12 cellular contexts compared by ENCODE assay signal in genomic region chr9:137088121-137088520, GRCh38. TPM values are rescaled to one million over a fixed set of nuclear protein-coding genes. Genes with fewer than 3 reads are reported as not detected.
A peak's percentile ranks its signal among the peaks of the same experiment; 100 is the strongest.
DNase-seq lines count a peak whose midpoint lies in the region; ATAC-seq, FAIRE-seq and TF ChIP-seq lines count a peak whose summit lies in the region.
"Had no signal": no experiment of that assay in that cellular context is flagged by ENCODE, and none has a peak within 500 bp of the region (broad histone marks: within the 10 kb centered on the region; RNA-seq: fewer than 3 reads in every experiment).

No MANE protein-coding gene starts in this region.

- dilution Hi-C loops in endothelial cell of umbilical vein (cut with MboI; ENCODE audit: extremely low pct_ligation_motif_present, low sequenced_read_pairs): no loop called here

- no peak for FAIRE-seq in endothelial cell of umbilical vein (lab: Jason Lieb, UNC)
- FAIRE-seq: TTC549 had no signal

- H3K9ac ChIP-seq in endothelial cell of umbilical vein (replicated peaks; ENCODE audit: extremely low read depth, insufficient read depth, low read length): no peak overlapping the region

- H3K27me3 Mint-ChIP-seq in stimulated activated naive CD8-positive, alpha-beta T cell treated with anti-CD3 and anti-CD28 coated beads, Interleukin-15, Interleukin-2, amounts not matched to agents 100 ng/mL and 50 ng/mL, for 24 hours: no peaks in the 10 kb centered on the region
- peaks cover 9% of the 10 kb centered on the region for H3K27me3 Mint-ChIP-seq in type B pancreatic cell

- CTCF ChIA-PET in Panc1 (lab: Charles Lee): no interaction called here
- CTCF ChIA-PET in endothelial cell of umbilical vein (lab: Charles Lee): interaction anchor here (1.4 to 1.6 kb wide), 2 partner anchors 19 to 139 kb away, joined by 3 read pairs; partner anchors contain the start of gene RNF224

- intact Hi-C loops in Panc1 (cut with micrococcal nuclease; ENCODE audit: unreplicated experiment): no loop called here
- intact Hi-C loops in endothelial cell of umbilical vein (cut with micrococcal nuclease): no loop called here

- DNase-seq in stimulated activated naive CD8-positive, alpha-beta T cell treated with anti-CD3 and anti-CD28 coated beads, Interleukin-15, Interleukin-2, amounts not matched to agents 100 U/mL and 50 U/mL, for 24 hours: no peak
- DNase-seq in Panc1 (ENCODE audit: low read depth, low spot score) (no peak), endothelial cell of umbilical vein (ENCODE audit: low read depth, low spot score) (no peak), type B pancreatic cell (ENCODE audit: extremely low spot score, unreplicated experiment) (no peak), RKO (ENCODE audit: low spot score) (no peak)
- DNase-seq in activated CD8-positive, alpha-beta memory T cell treated with anti-CD3 and anti-CD28 coated beads, Interleukin-2, amount 50 U/mL, for 48 hours: no peak
- no peak for DNase-seq in activated effector memory CD4-positive, alpha-beta T cell treated with anti-CD3 and anti-CD28 coated beads, Interleukin-2, amount 50 U/mL, for 16 hours
- DNase-seq: NCI-H510A treated with DMSO at 0.1 percent for 48 hours; stimulated activated naive CD4-positive, alpha-beta T cell treated with Interleukin-2 at 50 U/mL for 16 hours had no signal

- H3K4me3 ChIP-seq in Panc1 (ENCODE audit: low read depth in 2 of 2, low read length in 2 of 2) (peak overlapping the region in 1 of 2 experiments; percentile 63; a peak in 2 of 4 replicates), endothelial cell of umbilical vein (replicated peaks in 1 of 3; ENCODE audit: insufficient read depth in 1 of 3, low read depth in 1 of 3, low read length in 3 of 3) (no peak overlapping the region)

- H3K9me3 ChIP-seq in Panc1 (ENCODE audit: control insufficient read depth, insufficient read depth, low read depth, low read length): no peaks in the 10 kb centered on the region
- no peaks in the 10 kb centered on the region for H3K9me3 ChIP-seq in endothelial cell of umbilical vein (replicated peaks; ENCODE audit: control insufficient read depth, insufficient read depth, low read length)

- H3K4me1 ChIP-seq in Panc1 (ENCODE audit: control insufficient read depth, insufficient read depth, low read length) (peaks cover 33% of the 10 kb centered on the region), endothelial cell of umbilical vein (ENCODE audit: control insufficient read depth, extremely low read depth, insufficient read depth, low read length) (peaks cover 25% of the 10 kb centered on the region)

- H3K27ac Mint-ChIP-seq in stimulated activated naive CD8-positive, alpha-beta T cell treated with anti-CD3 and anti-CD28 coated beads, Interleukin-15, Interleukin-2, amounts not matched to agents 100 ng/mL and 50 ng/mL, for 24 hours: peak overlapping the region; percentile 79
- H3K27ac Mint-ChIP-seq in type B pancreatic cell: peak overlapping the region; percentile 35

- no peak for ATAC-seq in stimulated activated naive CD8-positive, alpha-beta T cell treated with anti-CD3 and anti-CD28 coated beads, Interleukin-15, Interleukin-2, amounts not matched to agents 100 U/mL and 50 U/mL, for 24 hours
- ATAC-seq in Panc1: no peak

- peak overlapping the region; percentile 86 for H3K4me3 Mint-ChIP-seq in stimulated activated naive CD8-positive, alpha-beta T cell treated with anti-CD3 and anti-CD28 coated beads, Interleukin-15, Interleukin-2, amounts not matched to agents 100 ng/mL and 50 ng/mL, for 24 hours
- peak overlapping the region; percentile 92 for H3K4me3 Mint-ChIP-seq in type B pancreatic cell

- TF ChIP-seq POLR2A in endothelial cell of umbilical vein (IDR thresholded peaks at IDR 0.05; ENCODE audit: low read depth, low read length): no peak

- H3K9me3 Mint-ChIP-seq in stimulated activated naive CD8-positive, alpha-beta T cell treated with anti-CD3 and anti-CD28 coated beads, Interleukin-15, Interleukin-2, amounts not matched to agents 100 ng/mL and 50 ng/mL, for 24 hours: no peaks in the 10 kb centered on the region
- no peaks in the 10 kb centered on the region for H3K9me3 Mint-ChIP-seq in type B pancreatic cell

- TF ChIP-seq CTCF in Panc1 (IDR thresholded peaks at IDR 0.05) (no peak), endothelial cell of umbilical vein (IDR thresholded peaks at IDR 0.05; ENCODE audit: extremely low read depth in 1 of 2, insufficient read depth in 1 of 2, low read depth in 1 of 2, low read length in 2 of 2) (no peak), type B pancreatic cell (conservative IDR thresholded peaks at IDR 0.05) (no peak)

- peaks cover 23% of the 10 kb centered on the region for H3K36me3 Mint-ChIP-seq in stimulated activated naive CD8-positive, alpha-beta T cell treated with anti-CD3 and anti-CD28 coated beads, Interleukin-15, Interleukin-2, amounts not matched to agents 100 ng/mL and 50 ng/mL, for 24 hours (ENCODE audit: low read depth)
- H3K36me3 Mint-ChIP-seq in type B pancreatic cell: no peaks in the 10 kb centered on the region

- POLR2A ChIA-PET in Panc1 (lab: Charles Lee) (interaction anchor here (0.6 kb wide), 1 partner anchor 17 kb away, joined by 3 read pairs; no protein-coding TSS in a partner anchor), endothelial cell of umbilical vein (lab: Charles Lee) (no interaction called here)

- H3K36me3 ChIP-seq in Panc1 (ENCODE audit: control insufficient read depth, insufficient read depth, low read length) (no peaks in the 10 kb centered on the region; the same call in 1 of the 2 replicates), endothelial cell of umbilical vein (ENCODE audit: control insufficient read depth in 2 of 2, extremely low read depth in 1 of 2, insufficient read depth in 2 of 2, low read length in 2 of 2) (peaks cover 0 to 8% of the 10 kb centered on the region in 2 experiments)

- no peak overlapping the region for H2AFZ ChIP-seq in endothelial cell of umbilical vein (ENCODE audit: low read depth, low read length)

- BruUV-seq in Panc1 (replicated peaks; lab: Mats Ljungman, UMichigan): no TSS peak
- BruUV-seq in endothelial cell of umbilical vein (replicated peaks; lab: Mats Ljungman, UMichigan): no TSS peak

- in situ Hi-C loops in Panc1 (cut with HindIII; ENCODE audit: low pct_unique_long_range_greater_than_20kb, low sequenced_read_pairs): no loop called here

- H4K20me1 ChIP-seq in endothelial cell of umbilical vein (replicated peaks; ENCODE audit: control insufficient read depth, extremely low read depth, insufficient read depth, low read length): no peaks in the 10 kb centered on the region

- H3K4me2 ChIP-seq in endothelial cell of umbilical vein (ENCODE audit: insufficient read depth, low read length): peak overlapping the region; percentile 90

- H3K9me1 ChIP-seq in endothelial cell of umbilical vein (replicated peaks; ENCODE audit: control insufficient read depth, extremely low read depth, insufficient read depth, low read length): no peaks in the 10 kb centered on the region

- no peaks in the 10 kb centered on the region for H3K79me2 ChIP-seq in endothelial cell of umbilical vein (ENCODE audit: control insufficient read depth, insufficient read depth, low read length)

- H3K27me3 ChIP-seq in Panc1 (ENCODE audit: control insufficient read depth, insufficient read depth, low read length) (no peaks in the 10 kb centered on the region), endothelial cell of umbilical vein (ENCODE audit: control insufficient read depth in 2 of 2, insufficient read depth in 2 of 2, low read length in 2 of 2) (no peaks in the 10 kb centered on the region)

- peak overlapping the region; percentile 88 for H3K27ac ChIP-seq in Panc1 (ENCODE audit: low read length)
- H3K27ac ChIP-seq in endothelial cell of umbilical vein (ENCODE audit: insufficient read depth, low read depth, low read length): no peak overlapping the region

- peaks cover 45% of the 10 kb centered on the region for H3K4me1 Mint-ChIP-seq in stimulated activated naive CD8-positive, alpha-beta T cell treated with anti-CD3 and anti-CD28 coated beads, Interleukin-15, Interleukin-2, amounts not matched to agents 100 ng/mL and 50 ng/mL, for 24 hours (ENCODE audit: low read depth)
- H3K4me1 Mint-ChIP-seq in type B pancreatic cell (ENCODE audit: unreplicated experiment): peaks cover 8% of the 10 kb centered on the region

RNA-seq across cellular contexts. Expression of gene MAN1B1, which starts 1.3 kb away (rescaled TPM):
- 57.2 TPM for total RNA-seq in Panc1 (2021; ENCODE audit: unreplicated experiment)
- 49.5 TPM for polyA plus RNA-seq in Panc1 (2012; ENCODE audit: insufficient read length)
- total RNA-seq in endothelial cell of umbilical vein: 67.7 and 75.3 TPM in 2 replicates
- polyA plus RNA-seq in endothelial cell of umbilical vein: 81.0 and 83.3 TPM in 2 replicates
- polyA plus RNA-seq in endothelial cell of umbilical vein (2011; cell fraction: cytosol; rRNA removed): 58.6 and 65.6 TPM in 2 replicates
- polyA plus RNA-seq in endothelial cell of umbilical vein (2011; cell fraction: nucleus; rRNA removed): 118 and 127 TPM in 2 replicates
- 52.1 and 66.1 TPM in 2 replicates for polyA plus RNA-seq in endothelial cell of umbilical vein (2012)
- polyA minus RNA-seq in endothelial cell of umbilical vein: 69.3 and 85.8 TPM in 2 replicates
- 35.2 TPM for polyA minus RNA-seq in endothelial cell of umbilical vein (2011; cell fraction: cytosol; rRNA and poly(A)+ RNA removed)
- 36.4 and 41.0 TPM in 2 replicates for polyA minus RNA-seq in endothelial cell of umbilical vein (2011; cell fraction: nucleus; rRNA and poly(A)+ RNA removed)
- total RNA-seq in type B pancreatic cell (ENCODE audit: low replicate concordance): 50.3 and 58.9 TPM in 2 replicates

RNA-seq across cellular contexts. Expression of gene UAP1L1, which starts 10.8 kb away (rescaled TPM):
- total RNA-seq in Panc1 (2021; ENCODE audit: unreplicated experiment) (23.1 TPM), endothelial cell of umbilical vein (38.1 and 41.7 TPM in 2 replicates), type B pancreatic cell (ENCODE audit: low replicate concordance) (3.4 and 5.4 TPM in 2 replicates)
- 13.1 TPM for polyA plus RNA-seq in Panc1 (2012; ENCODE audit: insufficient read length)
- 26.0 and 31.0 TPM in 2 replicates for polyA plus RNA-seq in endothelial cell of umbilical vein
- polyA plus RNA-seq in endothelial cell of umbilical vein (2011; cell fraction: cytosol; rRNA removed): 9.6 and 12.4 TPM in 2 replicates
- 78.3 and 99.1 TPM in 2 replicates for polyA plus RNA-seq in endothelial cell of umbilical vein (2011; cell fraction: nucleus; rRNA removed)
- 15.9 and 21.8 TPM in 2 replicates for polyA plus RNA-seq in endothelial cell of umbilical vein (2012)
- polyA minus RNA-seq in endothelial cell of umbilical vein: 14.5 and 17.0 TPM in 2 replicates
- polyA minus RNA-seq in endothelial cell of umbilical vein (2011; cell fraction: cytosol; rRNA and poly(A)+ RNA removed): 1.2 TPM
- polyA minus RNA-seq in endothelial cell of umbilical vein (2011; cell fraction: nucleus; rRNA and poly(A)+ RNA removed): 10.9 and 17.4 TPM in 2 replicates

RNA-seq across cellular contexts. Expression of gene SAPCD2, which starts 17.8 kb away (rescaled TPM):
- total RNA-seq in Panc1 (2021; ENCODE audit: unreplicated experiment) (18.4 TPM), endothelial cell of umbilical vein (24.3 and 27.8 TPM in 2 replicates), type B pancreatic cell (ENCODE audit: low replicate concordance) (19.1 and 21.9 TPM in 2 replicates)
- 11.5 TPM for polyA plus RNA-seq in Panc1 (2012; ENCODE audit: insufficient read length)
- polyA plus RNA-seq in endothelial cell of umbilical vein: 11.5 and 13.2 TPM in 2 replicates
- polyA plus RNA-seq in endothelial cell of umbilical vein (2011; cell fraction: cytosol; rRNA removed): 13.1 and 17.1 TPM in 2 replicates
- polyA plus RNA-seq in endothelial cell of umbilical vein (2011; cell fraction: nucleus; rRNA removed): 10.8 and 13.8 TPM in 2 replicates
- polyA plus RNA-seq in endothelial cell of umbilical vein (2012): 8.2 and 11.9 TPM in 2 replicates
- polyA minus RNA-seq in endothelial cell of umbilical vein: 5.1 and 6.9 TPM in 2 replicates
- polyA minus RNA-seq in endothelial cell of umbilical vein (2011; cell fraction: cytosol; rRNA and poly(A)+ RNA removed): 45.6 TPM
- polyA minus RNA-seq in endothelial cell of umbilical vein (2011; cell fraction: nucleus; rRNA and poly(A)+ RNA removed): 4.0 and 4.3 TPM in 2 replicates

RNA-seq across cellular contexts. Expression of gene DPP7, which starts 26.4 kb away (rescaled TPM):
- total RNA-seq in Panc1 (2021; ENCODE audit: unreplicated experiment) (236 TPM), endothelial cell of umbilical vein (118 and 149 TPM in 2 replicates), type B pancreatic cell (ENCODE audit: low replicate concordance) (86.5 and 86.7 TPM in 2 replicates)
- 290 TPM for polyA plus RNA-seq in Panc1 (2012; ENCODE audit: insufficient read length)
- polyA plus RNA-seq in endothelial cell of umbilical vein: 200 and 247 TPM in 2 replicates
- 53.5 and 90.0 TPM in 2 replicates for polyA plus RNA-seq in endothelial cell of umbilical vein (2011; cell fraction: cytosol; rRNA removed)
- polyA plus RNA-seq in endothelial cell of umbilical vein (2011; cell fraction: nucleus; rRNA removed): 303 and 309 TPM in 2 replicates
- 70.8 and 123 TPM in 2 replicates for polyA plus RNA-seq in endothelial cell of umbilical vein (2012)
- polyA minus RNA-seq in endothelial cell of umbilical vein: 39.8 and 54.6 TPM in 2 replicates
- 69.1 TPM for polyA minus RNA-seq in endothelial cell of umbilical vein (2011; cell fraction: cytosol; rRNA and poly(A)+ RNA removed)
- 27.5 and 54.6 TPM in 2 replicates for polyA minus RNA-seq in endothelial cell of umbilical vein (2011; cell fraction: nucleus; rRNA and poly(A)+ RNA removed)

RNA-seq across cellular contexts. Expression of gene ENTPD2, which starts 34.3 kb away (rescaled TPM):
- 2.8 TPM for total RNA-seq in Panc1 (2021; ENCODE audit: unreplicated experiment)
- 5.5 TPM for polyA plus RNA-seq in Panc1 (2012; ENCODE audit: insufficient read length)
- total RNA-seq in endothelial cell of umbilical vein: not detected in 2 replicates
- polyA plus RNA-seq in endothelial cell of umbilical vein: 0.03 TPM in 1 of 2 replicates, not detected in the other
- 0.05 TPM in 1 of 2 replicates, not detected in the other for polyA plus RNA-seq in endothelial cell of umbilical vein (2011; cell fraction: cytosol; rRNA removed)
- not detected in 2 replicates for polyA plus RNA-seq in endothelial cell of umbilical vein (2011; cell fraction: nucleus; rRNA removed)
- not detected in 2 replicates for polyA plus RNA-seq in endothelial cell of umbilical vein (2012)
- polyA minus RNA-seq in endothelial cell of umbilical vein: 0.08 TPM in 1 of 2 replicates, not detected in the other
- polyA minus RNA-seq in endothelial cell of umbilical vein (2011; cell fraction: cytosol; rRNA and poly(A)+ RNA removed): not detected
- not detected in 2 replicates for polyA minus RNA-seq in endothelial cell of umbilical vein (2011; cell fraction: nucleus; rRNA and poly(A)+ RNA removed)
- 3.3 and 6.4 TPM in 2 replicates for total RNA-seq in type B pancreatic cell (ENCODE audit: low replicate concordance)
- total RNA-seq: Daoy had no signal
